ENCODE assay signal across 1 cellular context in genomic region chr2:15748736-15749323, GRCh38.
A peak's percentile ranks its signal among the peaks of the same experiment; 100 is the strongest.
TF ChIP-seq lines count a peak whose summit lies in the region.

No MANE protein-coding gene starts in this region.

TF ChIP-seq in HepG2, 621 proteins besides CTCF, POLR2A, EP300 and RAD21 (continued from another document):
- TF ChIP-seq ZNF770 (CRISPR knock-in tag; IDR thresholded peaks at IDR 0.05) = no peak
- no peak for TF ChIP-seq ZNF670 (CRISPR knock-in tag; IDR thresholded peaks at IDR 0.05; ENCODE audit: borderline replicate concordance)
- peak; percentile 99 for TF ChIP-seq ZNF7 (CRISPR knock-in tag; IDR thresholded peaks at IDR 0.05)
- no peak for TF ChIP-seq JUNB (CRISPR knock-in tag; IDR thresholded peaks at IDR 0.05; ENCODE audit: borderline replicate concordance)
- TF ChIP-seq TCF7 (IDR thresholded peaks at IDR 0.05; ENCODE audit: low read depth) = no peak
- no peak for TF ChIP-seq ZNF740 (CRISPR knock-in tag; IDR thresholded peaks at IDR 0.05)
- TF ChIP-seq ZNF337 (CRISPR knock-in tag; IDR thresholded peaks at IDR 0.05; ENCODE audit: borderline replicate concordance, low read depth) = no peak
- no peak for TF ChIP-seq SP4 (CRISPR knock-in tag; IDR thresholded peaks at IDR 0.05)
- peak; percentile 77; the same call in 1 of the 2 replicates for TF ChIP-seq CBFB (CRISPR knock-in tag; IDR thresholded peaks at IDR 0.05)
- TF ChIP-seq SMC3 (IDR thresholded peaks at IDR 0.05; ENCODE audit: low read length) = peak; percentile 73
- TF ChIP-seq, protein P1, sequence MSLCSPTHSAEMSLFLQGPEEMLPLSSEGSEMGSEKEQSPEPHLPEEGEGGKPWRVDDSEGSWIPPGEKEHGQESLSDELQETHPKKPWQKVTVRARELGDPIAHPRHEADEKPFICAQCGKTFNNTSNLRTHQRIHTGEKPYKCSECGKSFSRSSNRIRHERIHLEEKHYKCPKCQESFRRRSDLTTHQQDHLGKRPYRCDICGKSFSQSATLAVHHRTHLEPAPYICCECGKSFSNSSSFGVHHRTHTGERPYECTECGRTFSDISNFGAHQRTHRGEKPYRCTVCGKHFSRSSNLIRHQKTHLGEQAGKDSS (CRISPR knock-in tag; IDR thresholded peaks at IDR 0.05; ENCODE audit: borderline replicate concordance, low read depth) = no peak
- no peak for TF ChIP-seq ZNF432 (CRISPR knock-in tag; IDR thresholded peaks at IDR 0.05; ENCODE audit: borderline replicate concordance)
- TF ChIP-seq, protein P2, sequence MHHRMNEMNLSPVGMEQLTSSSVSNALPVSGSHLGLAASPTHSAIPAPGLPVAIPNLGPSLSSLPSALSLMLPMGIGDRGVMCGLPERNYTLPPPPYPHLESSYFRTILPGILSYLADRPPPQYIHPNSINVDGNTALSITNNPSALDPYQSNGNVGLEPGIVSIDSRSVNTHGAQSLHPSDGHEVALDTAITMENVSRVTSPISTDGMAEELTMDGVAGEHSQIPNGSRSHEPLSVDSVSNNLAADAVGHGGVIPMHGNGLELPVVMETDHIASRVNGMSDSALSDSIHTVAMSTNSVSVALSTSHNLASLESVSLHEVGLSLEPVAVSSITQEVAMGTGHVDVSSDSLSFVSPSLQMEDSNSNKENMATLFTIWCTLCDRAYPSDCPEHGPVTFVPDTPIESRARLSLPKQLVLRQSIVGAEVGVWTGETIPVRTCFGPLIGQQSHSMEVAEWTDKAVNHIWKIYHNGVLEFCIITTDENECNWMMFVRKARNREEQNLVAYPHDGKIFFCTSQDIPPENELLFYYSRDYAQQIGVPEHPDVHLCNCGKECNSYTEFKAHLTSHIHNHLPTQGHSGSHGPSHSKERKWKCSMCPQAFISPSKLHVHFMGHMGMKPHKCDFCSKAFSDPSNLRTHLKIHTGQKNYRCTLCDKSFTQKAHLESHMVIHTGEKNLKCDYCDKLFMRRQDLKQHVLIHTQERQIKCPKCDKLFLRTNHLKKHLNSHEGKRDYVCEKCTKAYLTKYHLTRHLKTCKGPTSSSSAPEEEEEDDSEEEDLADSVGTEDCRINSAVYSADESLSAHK (CRISPR knock-in tag; IDR thresholded peaks at IDR 0.05; ENCODE audit: borderline replicate concordance) = no peak
- TF ChIP-seq ZNF784 (CRISPR knock-in tag; IDR thresholded peaks at IDR 0.05; ENCODE audit: borderline replicate concordance) = no peak
- no peak for TF ChIP-seq SCMH1 (CRISPR knock-in tag; IDR thresholded peaks at IDR 0.05; ENCODE audit: borderline replicate concordance)
- no peak for TF ChIP-seq MIER2 (CRISPR knock-in tag; IDR thresholded peaks at IDR 0.05)
- TF ChIP-seq ARHGAP35 (CRISPR knock-in tag; IDR thresholded peaks at IDR 0.05; ENCODE audit: borderline replicate concordance) = 0 out of 2 replicates have a peak, but pooled peaks have one; percentile 7
- TF ChIP-seq, protein P3, sequence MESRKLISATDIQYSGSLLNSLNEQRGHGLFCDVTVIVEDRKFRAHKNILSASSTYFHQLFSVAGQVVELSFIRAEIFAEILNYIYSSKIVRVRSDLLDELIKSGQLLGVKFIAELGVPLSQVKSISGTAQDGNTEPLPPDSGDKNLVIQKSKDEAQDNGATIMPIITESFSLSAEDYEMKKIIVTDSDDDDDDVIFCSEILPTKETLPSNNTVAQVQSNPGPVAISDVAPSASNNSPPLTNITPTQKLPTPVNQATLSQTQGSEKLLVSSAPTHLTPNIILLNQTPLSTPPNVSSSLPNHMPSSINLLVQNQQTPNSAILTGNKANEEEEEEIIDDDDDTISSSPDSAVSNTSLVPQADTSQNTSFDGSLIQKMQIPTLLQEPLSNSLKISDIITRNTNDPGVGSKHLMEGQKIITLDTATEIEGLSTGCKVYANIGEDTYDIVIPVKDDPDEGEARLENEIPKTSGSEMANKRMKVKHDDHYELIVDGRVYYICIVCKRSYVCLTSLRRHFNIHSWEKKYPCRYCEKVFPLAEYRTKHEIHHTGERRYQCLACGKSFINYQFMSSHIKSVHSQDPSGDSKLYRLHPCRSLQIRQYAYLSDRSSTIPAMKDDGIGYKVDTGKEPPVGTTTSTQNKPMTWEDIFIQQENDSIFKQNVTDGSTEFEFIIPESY (CRISPR knock-in tag; IDR thresholded peaks at IDR 0.05) = peak; percentile 55; the same call in 1 of the 2 replicates
- TF ChIP-seq ZNF451 (CRISPR knock-in tag; IDR thresholded peaks at IDR 0.05) = no peak
- no peak for TF ChIP-seq HMG20A (CRISPR knock-in tag; IDR thresholded peaks at IDR 0.05; ENCODE audit: borderline replicate concordance)
- no peak for TF ChIP-seq MYC (CRISPR knock-in tag; IDR thresholded peaks at IDR 0.05; ENCODE audit: borderline replicate concordance)
- no peak for TF ChIP-seq ZNF24 (IDR thresholded peaks at IDR 0.05)
- TF ChIP-seq MED8 (CRISPR knock-in tag; IDR thresholded peaks at IDR 0.05; ENCODE audit: insufficient replicate concordance) = no peak
- no peak for TF ChIP-seq ZNF317 (CRISPR knock-in tag; IDR thresholded peaks at IDR 0.05)
- TF ChIP-seq STAG1 (CRISPR knock-in tag; IDR thresholded peaks at IDR 0.05) = peak; percentile 65
- TF ChIP-seq ZBTB43 (CRISPR knock-in tag; conservative IDR thresholded peaks at IDR 0.05) = no peak
- TF ChIP-seq IRF2 (CRISPR knock-in tag; IDR thresholded peaks at IDR 0.05) = no peak
- no peak for TF ChIP-seq AKAP8 (CRISPR knock-in tag; IDR thresholded peaks at IDR 0.05)
- no peak for TF ChIP-seq ZNF773 (CRISPR knock-in tag; IDR thresholded peaks at IDR 0.05; ENCODE audit: borderline replicate concordance)
TF ChIP-seq in HepG2: peak in this region for 13.
